ENCODE assay signal across 9 cellular contexts in genomic region chr5:37945446-37945845, GRCh38.
"Had no signal": no experiment of that assay in that cellular context is flagged by ENCODE, and none has a peak within 500 bp of the region (broad histone marks: within the 10 kb centered on the region; RNA-seq: fewer than 3 reads in every experiment).

No MANE protein-coding gene starts in this region.

- H3K27ac ChIP-seq: GM23248 had no signal

- H3K4me1 ChIP-seq: HAP-1 had no signal

- H3K9me3 ChIP-seq: HAP-1 had no signal

- H3K4me3 ChIP-seq: GM23248, GM23338, HAP-1 had no signal

- ATAC-seq: GM23338, HCT116 had no signal

- DNase-seq: GM23248, GOT3, H7, H9, HCEC 1CT, HFFc6 had no signal

- H3K36me3 ChIP-seq: HAP-1 had no signal
